ENCODE assay signal across 13 cellular contexts in the genomic region with DNA sequence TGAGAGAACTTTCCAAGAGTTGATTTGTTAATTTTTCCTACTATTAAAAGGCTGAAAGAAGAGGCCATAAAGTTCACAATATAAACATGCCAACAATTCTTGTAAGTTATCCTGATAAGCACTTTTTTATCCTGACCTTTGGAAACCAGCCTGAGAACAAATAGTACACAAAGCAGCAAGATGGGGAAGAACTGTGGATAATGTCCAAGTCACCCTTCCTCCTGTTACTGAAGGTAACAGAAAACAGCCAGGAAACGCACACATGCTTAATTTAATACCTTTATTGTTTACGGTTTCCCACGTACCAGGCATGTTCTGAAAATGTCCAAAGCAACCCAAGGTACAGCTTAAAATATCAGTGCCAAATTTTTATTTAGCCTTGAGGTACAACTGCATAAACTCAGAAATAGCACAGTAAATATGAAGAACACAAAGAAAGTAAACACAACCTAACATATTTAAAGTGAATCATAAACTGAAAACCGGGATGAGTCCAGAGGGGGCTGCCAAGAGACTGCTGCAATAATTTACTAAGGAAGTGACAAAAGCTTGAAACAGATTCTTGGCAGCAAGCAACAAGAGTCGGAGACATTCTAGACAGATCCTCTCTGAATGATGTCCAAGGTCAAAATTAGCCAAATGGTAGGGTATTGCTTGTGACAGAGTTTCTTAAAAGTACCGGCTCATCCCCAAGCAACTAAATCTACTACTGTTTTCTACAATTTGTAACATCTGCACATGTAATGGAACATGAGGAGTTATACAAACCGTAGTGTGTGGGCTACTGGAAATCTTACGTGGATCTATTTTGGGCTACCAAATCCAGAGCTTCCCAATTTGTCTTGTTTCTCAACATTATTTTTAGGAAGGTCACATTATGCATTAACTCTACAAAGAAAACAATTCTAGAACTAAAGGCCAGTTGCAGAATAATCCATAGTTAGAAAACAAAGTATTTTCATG.
A peak's percentile ranks its signal among the peaks of the same experiment; 100 is the strongest.
DNase-seq lines count a peak whose midpoint lies in the region; ATAC-seq, FAIRE-seq and TF ChIP-seq lines count a peak whose summit lies in the region.
"Had no signal": no experiment of that assay in that cellular context is flagged by ENCODE, and none has a peak within 500 bp of the region (broad histone marks: within the 10 kb centered on the region; RNA-seq: fewer than 3 reads in every experiment).

No MANE protein-coding gene starts in this region.

- CTCF ChIA-PET in A549 (lab: Yijun Ruan, JAX), result no interaction called here

- no peaks in the 10 kb centered on the region for H3K27me3 Mint-ChIP-seq in nephron (ENCODE audit: low read depth)
- H3K27me3 Mint-ChIP-seq: activated naive CD4-positive, alpha-beta T cell treated with anti-CD3 and anti-CD28 coated beads, Interleukin-2, amount 50 U/mL, for 24 hours had no signal

- TF ChIP-seq RAD21 in A549 (conservative IDR thresholded peaks at IDR 0.05 in 1 of 2, IDR thresholded peaks at IDR 0.05 in 1 of 2), result no peak

- POLR2A ChIA-PET in A549 (lab: Yijun Ruan, JAX), result no interaction called here

- no peak; a peak in 1 of 5 replicates for TF ChIP-seq EP300 in A549 (IDR thresholded peaks at IDR 0.05)

- peak; percentile 43 to 72; a peak in 3 of 6 replicates for ATAC-seq in A549
- ATAC-seq in RWPE2 (ENCODE audit: low read depth), result peak; percentile 72
- no peak for ATAC-seq in HG02759 (IDR thresholded peaks at IDR 0.05; ENCODE audit: unreplicated experiment)
- no peak for ATAC-seq in GM21367 (IDR thresholded peaks at IDR 0.05; ENCODE audit: unreplicated experiment)
- ATAC-seq in GM21717 (IDR thresholded peaks at IDR 0.05; ENCODE audit: unreplicated experiment), result no peak

- H3K36me3 ChIP-seq in RWPE2 (ENCODE audit: low read depth), result peaks cover 3% of the 10 kb centered on the region; the same call in 1 of the 2 replicates

- peak overlapping the region in 2 of 3 experiments; percentile 11 to 23 for H3K4me3 Mint-ChIP-seq in nephron
- H3K4me3 Mint-ChIP-seq: activated naive CD4-positive, alpha-beta T cell treated with anti-CD3 and anti-CD28 coated beads, Interleukin-2, amount 50 U/mL, for 24 hours; endodermal cell; memory B cell had no signal

- no peak for TF ChIP-seq POLR2A in A549 (IDR thresholded peaks at IDR 0.05; ENCODE audit: low read length)

- H3K27ac ChIP-seq in A549, result peak overlapping the region; percentile 13 to 56; a peak in 1 of 6 replicates
- H3K27ac ChIP-seq in RWPE2 (ENCODE audit: poor library complexity, severe bottlenecking), result peak overlapping the region; percentile 12

- H3K4me1 Mint-ChIP-seq in nephron, result peaks cover 41% of the 10 kb centered on the region
- H3K4me1 Mint-ChIP-seq: activated naive CD4-positive, alpha-beta T cell treated with anti-CD3 and anti-CD28 coated beads, Interleukin-2, amount 50 U/mL, for 24 hours; memory B cell had no signal

- peak overlapping the region; percentile 49 to 79 (median 63) for H3K27ac Mint-ChIP-seq in nephron
- H3K27ac Mint-ChIP-seq: activated naive CD4-positive, alpha-beta T cell treated with anti-CD3 and anti-CD28 coated beads, Interleukin-2, amount 50 U/mL, for 24 hours; endodermal cell; memory B cell had no signal

- H3K9me3 ChIP-seq in A549 (no peaks in the 10 kb centered on the region), RWPE2 (ENCODE audit: severe bottlenecking) (no peaks in the 10 kb centered on the region)
- H3K9me3 ChIP-seq: upper lobe of left lung had no signal

- 23% methylated on average over 8 of the region's 8 CpGs for WGBS in A549 (ENCODE audit: missing lambda C conversion rate)

- TF ChIP-seq CTCF in A549 (IDR thresholded peaks at IDR 0.05) (no peak), RWPE2 (IDR thresholded peaks at IDR 0.05; ENCODE audit: poor library complexity, severe bottlenecking) (no peak), fibroblast of pulmonary artery (IDR thresholded peaks at IDR 0.05; ENCODE audit: low read length, missing control alignments) (no peak), nephron (IDR thresholded peaks at IDR 0.05; ENCODE audit: unreplicated experiment in 3 of 3) (no peak)

- peak overlapping the region; percentile 66 for H3K4me2 ChIP-seq in A549

- no peak for FAIRE-seq in A549 (lab: Jason Lieb, UNC)

- peaks cover 36% of the 10 kb centered on the region for H3K4me1 ChIP-seq in A549
- H3K4me1 ChIP-seq in RWPE2 (ENCODE audit: insufficient read depth, poor library complexity, severe bottlenecking), result peaks cover 19% of the 10 kb centered on the region

- H3K4me3 ChIP-seq in A549 (no peak overlapping the region), RWPE2 (ENCODE audit: severe bottlenecking) (no peak overlapping the region), fibroblast of pulmonary artery (replicated peaks; ENCODE audit: low read depth, low read length) (peak overlapping the region; percentile 29)
- H3K4me3 ChIP-seq: upper lobe of left lung had no signal

- DNase-seq in A549 (ENCODE audit: low read depth in 1 of 2, low spot score in 1 of 2) (peak in 1 of 2 experiments; percentile 35), RWPE2 (ENCODE audit: low spot score) (no peak), fibroblast of pulmonary artery (ENCODE audit: low read depth) (peak; percentile 74)
- DNase-seq in activated T-cell treated with anti-CD3 and anti-CD28 coated beads, Interleukin-2, amount 50 U/mL, for 48 hours, result no peak
- DNase-seq: AML-193, endodermal cell, upper lobe of left lung had no signal

- H3K36me3 Mint-ChIP-seq in nephron (ENCODE audit: low read depth), result peaks cover 34% of the 10 kb centered on the region
- H3K36me3 Mint-ChIP-seq: memory B cell had no signal

- H3K27me3 ChIP-seq in RWPE2 (ENCODE audit: insufficient read depth, poor library complexity, severe bottlenecking), result no peaks in the 10 kb centered on the region
- H3K27me3 ChIP-seq: upper lobe of left lung had no signal

- peaks cover 2% of the 10 kb centered on the region for H3K9me3 Mint-ChIP-seq in nephron
- H3K9me3 Mint-ChIP-seq: activated naive CD4-positive, alpha-beta T cell treated with anti-CD3 and anti-CD28 coated beads, Interleukin-2, amount 50 U/mL, for 24 hours; endodermal cell; memory B cell had no signal

TF ChIP-seq in A549, 52 proteins besides CTCF, POLR2A, EP300 and RAD21:
- TF ChIP-seq HDAC2 (IDR thresholded peaks at IDR 0.05) (no peak), CEBPB (IDR thresholded peaks at IDR 0.05) (0 out of 4 replicates have a peak, but pooled peaks of 1 of the 2 experiments have one; percentile 17), JUN (IDR thresholded peaks at IDR 0.05) (0 out of 5 replicates have a peak, but pooled peaks of 1 of the 2 experiments have one; percentile 36), ZSCAN20 (CRISPR knock-in tag; IDR thresholded peaks at IDR 0.05) (no peak), POLR2AphosphoS2 (conservative IDR thresholded peaks at IDR 0.05; ENCODE audit: low read length) (no peak), TFCP2L1 (CRISPR knock-in tag; IDR thresholded peaks at IDR 0.05) (no peak), HOXB5 (CRISPR knock-in tag; IDR thresholded peaks at IDR 0.05) (no peak), ZNF302 (CRISPR knock-in tag; IDR thresholded peaks at IDR 0.05) (no peak), PHF8 (IDR thresholded peaks at IDR 0.05; ENCODE audit: borderline replicate concordance, low read depth) (no peak), JUNB (IDR thresholded peaks at IDR 0.05) (0 out of 2 replicates have a peak, but pooled peaks have one; percentile 16), FOSL2 (IDR thresholded peaks at IDR 0.05) (no peak), FOSL2 (CRISPR knock-in tag; IDR thresholded peaks at IDR 0.05) (peak; percentile 50; the same call in 1 of the 2 replicates)
- TF ChIP-seq, protein P1, sequence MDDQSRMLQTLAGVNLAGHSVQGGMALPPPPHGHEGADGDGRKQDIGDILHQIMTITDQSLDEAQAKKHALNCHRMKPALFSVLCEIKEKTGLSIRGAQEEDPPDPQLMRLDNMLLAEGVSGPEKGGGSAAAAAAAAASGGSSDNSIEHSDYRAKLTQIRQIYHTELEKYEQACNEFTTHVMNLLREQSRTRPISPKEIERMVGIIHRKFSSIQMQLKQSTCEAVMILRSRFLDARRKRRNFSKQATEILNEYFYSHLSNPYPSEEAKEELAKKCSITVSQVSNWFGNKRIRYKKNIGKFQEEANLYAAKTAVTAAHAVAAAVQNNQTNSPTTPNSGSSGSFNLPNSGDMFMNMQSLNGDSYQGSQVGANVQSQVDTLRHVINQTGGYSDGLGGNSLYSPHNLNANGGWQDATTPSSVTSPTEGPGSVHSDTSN (IDR thresholded peaks at IDR 0.05), result no peak

Comparison
In these comparisons a context has a peak if more than half of its experiments do, and no peak if none do; other contexts are left out.
1. ATAC-seq: peak in A549 (2 of 2) and RWPE2 (single experiment); none in HG02759 (single experiment), GM21367 (single experiment) and GM21717 (single experiment).